ENCODE assay signal across 15 cellular contexts in the genomic region with DNA sequence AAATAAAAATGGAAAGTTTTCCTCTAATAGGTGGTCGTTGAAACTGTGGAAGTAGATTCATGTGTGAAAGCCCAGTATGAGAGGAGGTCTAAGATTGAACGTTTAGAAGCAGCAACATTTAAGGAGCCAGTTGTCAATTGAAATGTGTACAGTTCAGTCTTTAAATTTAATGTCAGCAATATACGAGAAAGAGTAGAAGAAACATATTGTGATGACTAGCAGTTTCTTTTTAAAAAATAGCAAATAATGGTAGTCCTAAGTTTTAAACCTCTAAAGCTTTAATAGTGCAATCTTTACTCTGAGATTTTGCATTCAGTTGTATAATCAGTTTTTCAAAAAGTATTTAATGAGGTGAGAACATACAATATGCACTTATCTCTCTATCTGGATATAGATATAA. TPM values are rescaled to one million over a fixed set of nuclear protein-coding genes. Genes with fewer than 3 reads are reported as not detected.
A peak's percentile ranks its signal among the peaks of the same experiment; 100 is the strongest.
DNase-seq lines count a peak whose midpoint lies in the region; ATAC-seq and TF ChIP-seq lines count a peak whose summit lies in the region.
"Had no signal": no experiment of that assay in that cellular context is flagged by ENCODE, and none has a peak within 500 bp of the region (broad histone marks: within the 10 kb centered on the region; RNA-seq: fewer than 3 reads in every experiment).

No MANE protein-coding gene starts in this region.

- peaks cover 33% of the 10 kb centered on the region for H3K4me1 ChIP-seq in GM23338 (ENCODE audit: insufficient read depth)
- H3K4me1 ChIP-seq: BLaER1 had no signal

- 0 out of 2 replicates have a peak, but pooled peaks cover 6% of the 10 kb centered on the region for H3K79me2 ChIP-seq in GM23338 (replicated peaks; ENCODE audit: insufficient read depth)

- H3F3A ChIP-seq in GM23338 (replicated peaks; ENCODE audit: low read depth), result no peaks in the 10 kb centered on the region

- peak overlapping the region; percentile 18; the same call in 1 of the 2 replicates for H3K4me3 ChIP-seq in GM23338
- H3K4me3 ChIP-seq: BLaER1 had no signal

- H3K36me3 Mint-ChIP-seq in activated CD4-positive, alpha-beta T cell treated with anti-CD3 and anti-CD28 coated beads, Interleukin-2, amount 10 ng/mL, durations not matched to agents 24 days and 14 days (ENCODE audit: low read depth), result peaks cover 24% of the 10 kb centered on the region
- peaks cover 30% of the 10 kb centered on the region for H3K36me3 Mint-ChIP-seq in GM23338 (ENCODE audit: low read depth)
- H3K36me3 Mint-ChIP-seq in activated T-helper 1 cell treated with anti-CD3 and anti-CD28 coated beads, Interleukin-12 subunit alpha, Interleukin-12 subunit beta, Interleukin-2, Interleukin-4 antibody, amounts not matched to agents 30 ng/mL and 10 ng/mL and 1 ng/mL, durations not matched to agents 14 hours and 24 hours and 36 hours (ENCODE audit: low read depth), result peaks cover 20% of the 10 kb centered on the region
- H3K36me3 Mint-ChIP-seq in natural killer cell, result no peaks in the 10 kb centered on the region

- no peak overlapping the region for H2AFZ ChIP-seq in GM23338

- H3K27ac ChIP-seq in GM23338 (ENCODE audit: low read depth), result no peak overlapping the region
- H3K27ac ChIP-seq: BLaER1 had no signal

- H4K20me1 ChIP-seq in GM23338 (replicated peaks; ENCODE audit: insufficient read depth), result no peaks in the 10 kb centered on the region
- H4K20me1 ChIP-seq: BLaER1 had no signal

- no peaks in the 10 kb centered on the region for H3K9me3 Mint-ChIP-seq in activated CD4-positive, alpha-beta T cell treated with anti-CD3 and anti-CD28 coated beads, Interleukin-2, amount 10 ng/mL, durations not matched to agents 24 days and 14 days
- H3K9me3 Mint-ChIP-seq in GM23338 (peaks cover 25% of the 10 kb centered on the region), natural killer cell (no peaks in the 10 kb centered on the region)
- no peaks in the 10 kb centered on the region for H3K9me3 Mint-ChIP-seq in activated T-helper 1 cell treated with anti-CD3 and anti-CD28 coated beads, Interleukin-12 subunit alpha, Interleukin-12 subunit beta, Interleukin-2, Interleukin-4 antibody, amounts not matched to agents 30 ng/mL and 10 ng/mL and 1 ng/mL, durations not matched to agents 14 hours and 24 hours and 36 hours
- H3K9me3 Mint-ChIP-seq: CD8-positive, alpha-beta T cell had no signal

- no peak for DNase-seq in activated CD4-positive, alpha-beta T cell treated with anti-CD3 and anti-CD28 coated beads, Interleukin-2, amount 10 ng/mL, durations not matched to agents 24 days and 14 days
- no peak for DNase-seq in activated CD4-positive, alpha-beta T cell treated with anti-CD3 and anti-CD28 coated beads, Interleukin-2, amount 50 U/mL, for 48 hours
- DNase-seq in GM23338 (ENCODE audit: low spot score) (no peak), natural killer cell (no peak)
- DNase-seq in activated T-helper 1 cell treated with anti-CD3 and anti-CD28 coated beads, Interleukin-12 subunit alpha, Interleukin-12 subunit beta, Interleukin-2, Interleukin-4 antibody, amounts not matched to agents 30 ng/mL and 10 ng/mL and 1 ng/mL, durations not matched to agents 14 hours and 24 hours and 36 hours (ENCODE audit: low spot score), result no peak
- DNase-seq in effector CD4-positive, alpha-beta T cell, result no peak
- no peak for DNase-seq in stimulated activated CD8-positive, alpha-beta memory T cell treated with anti-CD3 and anti-CD28 coated beads, Interleukin-4, amount 100 ng/mL, for 48 hours
- DNase-seq: 8988T; CD8-positive, alpha-beta T cell; DMS79; NCI-H1930; NCI-H69; Right ventricle myocardium superior had no signal

- no peak overlapping the region for H3K27ac Mint-ChIP-seq in activated CD4-positive, alpha-beta T cell treated with anti-CD3 and anti-CD28 coated beads, Interleukin-2, amount 10 ng/mL, durations not matched to agents 24 days and 14 days
- H3K27ac Mint-ChIP-seq in GM23338 (no peak overlapping the region), natural killer cell (peak overlapping the region; percentile 89 to 91)
- peak overlapping the region; percentile 5 for H3K27ac Mint-ChIP-seq in activated T-helper 1 cell treated with anti-CD3 and anti-CD28 coated beads, Interleukin-12 subunit alpha, Interleukin-12 subunit beta, Interleukin-2, Interleukin-4 antibody, amounts not matched to agents 30 ng/mL and 10 ng/mL and 1 ng/mL, durations not matched to agents 14 hours and 24 hours and 36 hours
- H3K27ac Mint-ChIP-seq: CD8-positive, alpha-beta T cell had no signal

- no peak for ATAC-seq in GM23338
- no peak for ATAC-seq in natural killer cell
- no peak for ATAC-seq in HG03354 (IDR thresholded peaks at IDR 0.05; ENCODE audit: poor library complexity, severe bottlenecking, unreplicated experiment)
- ATAC-seq: CD8-positive, alpha-beta T cell had no signal

- peak overlapping the region; percentile 52 for H3K4me2 ChIP-seq in GM23338
- H3K4me2 ChIP-seq: BLaER1 had no signal

- intact Hi-C loops in activated CD4-positive, alpha-beta T cell treated with anti-CD3 and anti-CD28 coated beads, Interleukin-2, amount 10 ng/mL, durations not matched to agents 24 days and 14 days (cut with micrococcal nuclease), result loop anchor here (2.0 to 10.0 kb wide), 4 partner anchors 14 to 170 kb away; a partner anchor contains a TSS
- intact Hi-C loops in activated T-helper 1 cell treated with anti-CD3 and anti-CD28 coated beads, Interleukin-12 subunit alpha, Interleukin-12 subunit beta, Interleukin-2, Interleukin-4 antibody, amounts not matched to agents 30 ng/mL and 10 ng/mL and 1 ng/mL, durations not matched to agents 14 hours and 24 hours and 36 hours (cut with micrococcal nuclease), result loop anchor here (5.0 kb wide), 3 partner anchors 125 to 170 kb away; a partner anchor contains a TSS
- intact Hi-C loops in natural killer cell (cut with micrococcal nuclease), result no loop called here

- H3K4me1 Mint-ChIP-seq in activated CD4-positive, alpha-beta T cell treated with anti-CD3 and anti-CD28 coated beads, Interleukin-2, amount 10 ng/mL, durations not matched to agents 24 days and 14 days, result peaks cover 23% of the 10 kb centered on the region
- H3K4me1 Mint-ChIP-seq in GM23338 (peaks cover 29% of the 10 kb centered on the region), natural killer cell (peaks cover 24 to 26% of the 10 kb centered on the region in 2 donors)
- peaks cover 34% of the 10 kb centered on the region for H3K4me1 Mint-ChIP-seq in activated T-helper 1 cell treated with anti-CD3 and anti-CD28 coated beads, Interleukin-12 subunit alpha, Interleukin-12 subunit beta, Interleukin-2, Interleukin-4 antibody, amounts not matched to agents 30 ng/mL and 10 ng/mL and 1 ng/mL, durations not matched to agents 14 hours and 24 hours and 36 hours (ENCODE audit: low read depth)

- H3K27me3 ChIP-seq in GM23338 (ENCODE audit: insufficient read depth), result no peaks in the 10 kb centered on the region
- H3K27me3 ChIP-seq: BLaER1 had no signal

- TF ChIP-seq CTCF in GM23338 (conservative IDR thresholded peaks at IDR 0.05; ENCODE audit: low read depth in 2 of 2) (no peak), natural killer cell (IDR thresholded peaks at IDR 0.05) (no peak)

- H3K9me2 ChIP-seq in GM23338 (ENCODE audit: insufficient read depth), result no peaks in the 10 kb centered on the region

- H3K4me3 Mint-ChIP-seq in activated CD4-positive, alpha-beta T cell treated with anti-CD3 and anti-CD28 coated beads, Interleukin-2, amount 10 ng/mL, durations not matched to agents 24 days and 14 days, result peak overlapping the region; percentile 22
- H3K4me3 Mint-ChIP-seq in GM23338 (peak overlapping the region; percentile 10), natural killer cell (no peak overlapping the region)
- peak overlapping the region; percentile 39 for H3K4me3 Mint-ChIP-seq in activated T-helper 1 cell treated with anti-CD3 and anti-CD28 coated beads, Interleukin-12 subunit alpha, Interleukin-12 subunit beta, Interleukin-2, Interleukin-4 antibody, amounts not matched to agents 30 ng/mL and 10 ng/mL and 1 ng/mL, durations not matched to agents 14 hours and 24 hours and 36 hours

- no peaks in the 10 kb centered on the region for H3K27me3 Mint-ChIP-seq in activated CD4-positive, alpha-beta T cell treated with anti-CD3 and anti-CD28 coated beads, Interleukin-2, amount 10 ng/mL, durations not matched to agents 24 days and 14 days
- H3K27me3 Mint-ChIP-seq in GM23338 (ENCODE audit: insufficient read depth, low read depth, poor library complexity) (peaks cover 3% of the 10 kb centered on the region), natural killer cell (ENCODE audit: low read depth in 2 of 2) (no peaks in the 10 kb centered on the region)
- no peaks in the 10 kb centered on the region for H3K27me3 Mint-ChIP-seq in activated T-helper 1 cell treated with anti-CD3 and anti-CD28 coated beads, Interleukin-12 subunit alpha, Interleukin-12 subunit beta, Interleukin-2, Interleukin-4 antibody, amounts not matched to agents 30 ng/mL and 10 ng/mL and 1 ng/mL, durations not matched to agents 14 hours and 24 hours and 36 hours (ENCODE audit: insufficient read depth)

- H3K36me3 ChIP-seq in GM23338 (ENCODE audit: insufficient read depth), result no peaks in the 10 kb centered on the region

TF ChIP-seq in GM23338, 12 proteins besides CTCF, POLR2A, EP300 and RAD21 (continues in another document):
- TF ChIP-seq, protein P1, sequence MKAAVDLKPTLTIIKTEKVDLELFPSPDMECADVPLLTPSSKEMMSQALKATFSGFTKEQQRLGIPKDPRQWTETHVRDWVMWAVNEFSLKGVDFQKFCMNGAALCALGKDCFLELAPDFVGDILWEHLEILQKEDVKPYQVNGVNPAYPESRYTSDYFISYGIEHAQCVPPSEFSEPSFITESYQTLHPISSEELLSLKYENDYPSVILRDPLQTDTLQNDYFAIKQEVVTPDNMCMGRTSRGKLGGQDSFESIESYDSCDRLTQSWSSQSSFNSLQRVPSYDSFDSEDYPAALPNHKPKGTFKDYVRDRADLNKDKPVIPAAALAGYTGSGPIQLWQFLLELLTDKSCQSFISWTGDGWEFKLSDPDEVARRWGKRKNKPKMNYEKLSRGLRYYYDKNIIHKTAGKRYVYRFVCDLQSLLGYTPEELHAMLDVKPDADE (IDR thresholded peaks at IDR 0.05), result no peak
- TF ChIP-seq CREB1 (CRISPR knock-in tag; IDR thresholded peaks at IDR 0.05; ENCODE audit: low read depth) (no peak), POLR2AphosphoS5 (IDR thresholded peaks at IDR 0.05; ENCODE audit: low read depth) (no peak), EZH2 (IDR thresholded peaks at IDR 0.05; ENCODE audit: low read depth, unreplicated experiment) (no peak)

RNA-seq across cellular contexts. Expression of a gene that starts 44.9 kb away (rescaled TPM):
- 26.2 and 28.6 TPM in 2 replicates for total RNA-seq in activated CD4-positive, alpha-beta T cell treated with anti-CD3 and anti-CD28 coated beads, Interleukin-2, amount 10 ng/mL, durations not matched to agents 24 days and 14 days
- total RNA-seq in GM23338 (2014; rRNA removed; shearing (Covaris generic)), result 47.4 and 49.9 TPM in 2 replicates
- polyA plus RNA-seq in GM23338 (2016; fragmentation: Nextera tagmentation; extraction: Ambion mirVana), result 19.2 and 23.4 TPM in 2 replicates
- total RNA-seq in activated T-helper 1 cell treated with anti-CD3 and anti-CD28 coated beads, Interleukin-12 subunit alpha, Interleukin-12 subunit beta, Interleukin-2, Interleukin-4 antibody, amounts not matched to agents 30 ng/mL and 10 ng/mL and 1 ng/mL, durations not matched to agents 14 hours and 24 hours and 36 hours, result 27.9 and 28.8 TPM in 2 replicates
- total RNA-seq in natural killer cell, result 10 to 100 TPM; 18.8 to 42.0 (median 36.1) TPM

Comparison
In these comparisons a context has a peak if more than half of its experiments do, and no peak if none do; other contexts are left out.
1. H3K27ac Mint-ChIP-seq: peak in activated T-helper 1 cell treated with anti-CD3 and anti-CD28 coated beads, Interleukin-12 subunit alpha, Interleukin-12 subunit beta, Interleukin-2, Interleukin-4 antibody, amounts not matched to agents 30 ng/mL and 10 ng/mL and 1 ng/mL, durations not matched to agents 14 hours and 24 hours and 36 hours (single experiment) and natural killer cell (2 of 2); none in activated CD4-positive, alpha-beta T cell treated with anti-CD3 and anti-CD28 coated beads, Interleukin-2, amount 10 ng/mL, durations not matched to agents 24 days and 14 days (single experiment) and GM23338 (single experiment).